In genomic region chr1:101308935-101309333, GRCh38 we compare ENCODE assay signal across 8 cellular contexts.
DNase-seq lines count a peak whose midpoint lies in the region; ATAC-seq lines count a peak whose summit lies in the region.

No MANE protein-coding gene starts in this region.

- intact Hi-C loops in activated CD4-positive, alpha-beta T cell treated with anti-CD3 and anti-CD28 coated beads for 36 hours (cut with DNase I, micrococcal nuclease) = loop anchor here (1.0 to 5.0 kb wide), 3 partner anchors 16 to 258 kb away; no protein-coding TSS in a partner anchor

- H3K27ac Mint-ChIP-seq in activated CD4-positive, alpha-beta T cell treated with anti-CD3 and anti-CD28 coated beads for 36 hours = no peak overlapping the region
- peak overlapping the region; percentile 88 for H3K27ac Mint-ChIP-seq in central memory CD8-positive, alpha-beta T cell (ENCODE audit: low read depth)

- H3K27me3 Mint-ChIP-seq in activated CD4-positive, alpha-beta T cell treated with anti-CD3 and anti-CD28 coated beads for 36 hours = no peaks in the 10 kb centered on the region
- H3K27me3 Mint-ChIP-seq in central memory CD8-positive, alpha-beta T cell = no peaks in the 10 kb centered on the region

- POLR2A ChIA-PET in activated CD4-positive, alpha-beta T cell treated with anti-CD3 and anti-CD28 coated beads for 36 hours (lab: Charles Lee) = interaction anchor here (0.5 to 1.7 kb wide), 4 partner anchors 18 to 501 kb away, joined by 3 to 7 read pairs (median 4); no protein-coding TSS in a partner anchor

- H3K4me3 Mint-ChIP-seq in activated CD4-positive, alpha-beta T cell treated with anti-CD3 and anti-CD28 coated beads for 36 hours = peak overlapping the region; percentile 63
- H3K4me3 Mint-ChIP-seq in central memory CD8-positive, alpha-beta T cell = peak overlapping the region; percentile 72

- H3K36me3 Mint-ChIP-seq in activated CD4-positive, alpha-beta T cell treated with anti-CD3 and anti-CD28 coated beads for 36 hours (ENCODE audit: low read depth) = no peaks in the 10 kb centered on the region
- peaks cover 12% of the 10 kb centered on the region for H3K36me3 Mint-ChIP-seq in central memory CD8-positive, alpha-beta T cell (ENCODE audit: insufficient read depth)

- no peak for DNase-seq in activated CD4-positive, alpha-beta T cell treated with anti-CD3 and anti-CD28 coated beads for 36 hours
- no peak for DNase-seq in activated CD4-positive, alpha-beta T cell treated with anti-CD3 and anti-CD28 coated beads for 4 hours
- DNase-seq in central memory CD8-positive, alpha-beta T cell (ENCODE audit: low spot score in 2 of 2) = no peak
- DNase-seq in retina (peak; percentile 6), C1 segment of cervical spinal cord (lab: John Stamatoyannopoulos, UW) (no peak), mesenteric fat pad (ENCODE audit: low spot score) (no peak)

- peaks cover 65% of the 10 kb centered on the region for H3K4me1 Mint-ChIP-seq in activated CD4-positive, alpha-beta T cell treated with anti-CD3 and anti-CD28 coated beads for 36 hours
- peaks cover 79% of the 10 kb centered on the region for H3K4me1 Mint-ChIP-seq in central memory CD8-positive, alpha-beta T cell

- ATAC-seq in activated CD4-positive, alpha-beta T cell treated with anti-CD3 and anti-CD28 coated beads for 36 hours = no peak
- ATAC-seq in HG03159 (IDR thresholded peaks at IDR 0.05; ENCODE audit: unreplicated experiment) (peak; percentile 11), GM19452 (IDR thresholded peaks at IDR 0.05; ENCODE audit: unreplicated experiment) (no peak)
- no peak for ATAC-seq in central memory CD8-positive, alpha-beta T cell (replicated peaks; ENCODE audit: extremely low read depth, poor library complexity, severe bottlenecking)

- no peaks in the 10 kb centered on the region for H3K9me3 Mint-ChIP-seq in activated CD4-positive, alpha-beta T cell treated with anti-CD3 and anti-CD28 coated beads for 36 hours (ENCODE audit: low read depth)
- no peaks in the 10 kb centered on the region for H3K9me3 Mint-ChIP-seq in central memory CD8-positive, alpha-beta T cell

- CTCF ChIA-PET in activated CD4-positive, alpha-beta T cell treated with anti-CD3 and anti-CD28 coated beads for 36 hours (lab: Charles Lee) = interaction anchor here (0.6 to 4.9 kb wide), 63 partner anchors 9 to 535 kb away, joined by 3 to 58 read pairs (median 4); partner anchors contain the start of gene SLC30A7
